2 cellular contexts compared by ENCODE assay signal in the genomic region with DNA sequence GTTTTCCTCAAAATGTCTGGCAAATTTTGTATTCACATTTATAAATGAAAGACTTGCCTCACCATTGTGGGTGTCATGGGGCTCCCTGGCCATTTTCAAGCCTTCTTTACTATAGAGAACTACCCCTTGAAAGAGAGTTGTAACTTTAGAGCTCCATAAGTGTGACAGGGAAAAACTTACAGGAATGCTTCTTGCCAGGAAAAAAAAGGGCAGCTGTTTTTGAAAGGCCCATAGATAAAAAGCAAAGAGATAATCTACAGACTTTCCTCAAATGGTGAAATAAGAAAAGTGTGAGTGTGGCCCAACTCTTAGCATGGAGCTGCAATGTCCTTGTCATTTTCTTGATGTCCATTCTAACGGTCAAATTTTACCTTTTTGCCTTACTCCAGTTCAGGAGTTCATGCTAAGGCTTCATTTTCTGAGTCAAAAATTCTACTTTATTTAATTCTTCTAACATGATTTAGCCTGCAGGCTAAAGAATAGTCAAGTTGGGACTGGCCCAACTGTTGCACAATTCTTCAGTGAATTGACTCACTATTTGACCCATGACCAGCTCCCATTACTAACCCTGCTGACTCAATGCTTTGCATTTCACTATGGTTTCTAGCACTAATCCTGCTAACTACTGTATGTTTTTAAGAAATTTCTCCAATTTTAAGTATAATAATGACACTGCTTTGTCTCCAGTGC.
TF ChIP-seq lines count a peak whose summit lies in the region.

No MANE protein-coding gene starts in this region.

TF ChIP-seq in HCT116, 20 proteins besides CTCF, POLR2A, EP300 and RAD21 (continued from another document):
- TF ChIP-seq, protein P1, sequence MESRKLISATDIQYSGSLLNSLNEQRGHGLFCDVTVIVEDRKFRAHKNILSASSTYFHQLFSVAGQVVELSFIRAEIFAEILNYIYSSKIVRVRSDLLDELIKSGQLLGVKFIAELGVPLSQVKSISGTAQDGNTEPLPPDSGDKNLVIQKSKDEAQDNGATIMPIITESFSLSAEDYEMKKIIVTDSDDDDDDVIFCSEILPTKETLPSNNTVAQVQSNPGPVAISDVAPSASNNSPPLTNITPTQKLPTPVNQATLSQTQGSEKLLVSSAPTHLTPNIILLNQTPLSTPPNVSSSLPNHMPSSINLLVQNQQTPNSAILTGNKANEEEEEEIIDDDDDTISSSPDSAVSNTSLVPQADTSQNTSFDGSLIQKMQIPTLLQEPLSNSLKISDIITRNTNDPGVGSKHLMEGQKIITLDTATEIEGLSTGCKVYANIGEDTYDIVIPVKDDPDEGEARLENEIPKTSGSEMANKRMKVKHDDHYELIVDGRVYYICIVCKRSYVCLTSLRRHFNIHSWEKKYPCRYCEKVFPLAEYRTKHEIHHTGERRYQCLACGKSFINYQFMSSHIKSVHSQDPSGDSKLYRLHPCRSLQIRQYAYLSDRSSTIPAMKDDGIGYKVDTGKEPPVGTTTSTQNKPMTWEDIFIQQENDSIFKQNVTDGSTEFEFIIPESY (IDR thresholded peaks at IDR 0.05; ENCODE audit: extremely low read depth, insufficient replicate concordance, low read length): no peak
- TF ChIP-seq JUND (IDR thresholded peaks at IDR 0.05) (peak; percentile 62), POLR2AphosphoS5 (IDR thresholded peaks at IDR 0.05; ENCODE audit: low read depth, low read length) (peak; percentile 43; the same call in 1 of the 2 replicates), FOSL1 (IDR thresholded peaks at IDR 0.05; ENCODE audit: low read depth) (peak; percentile 85), SP1 (IDR thresholded peaks at IDR 0.05; ENCODE audit: low read depth) (peak; percentile 51), ELF1 (IDR thresholded peaks at IDR 0.05; ENCODE audit: borderline replicate concordance, low read depth) (no peak)
- TF ChIP-seq, protein P2, sequence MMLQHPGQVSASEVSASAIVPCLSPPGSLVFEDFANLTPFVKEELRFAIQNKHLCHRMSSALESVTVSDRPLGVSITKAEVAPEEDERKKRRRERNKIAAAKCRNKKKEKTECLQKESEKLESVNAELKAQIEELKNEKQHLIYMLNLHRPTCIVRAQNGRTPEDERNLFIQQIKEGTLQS (IDR thresholded peaks at IDR 0.05): peak; percentile 25; the same call in 1 of the 2 replicates

TF ChIP-seq in SK-N-SH, 30 proteins besides CTCF, POLR2A, EP300 and RAD21 (continued from another document):
- TF ChIP-seq RXRA (IDR thresholded peaks at IDR 0.05; ENCODE audit: borderline replicate concordance, low read depth): peak; percentile 57; the same call in 1 of the 2 replicates
- peak; percentile 57; the same call in 1 of the 2 replicates for TF ChIP-seq POLR2AphosphoS5 (IDR thresholded peaks at IDR 0.05; ENCODE audit: low read depth, low read length)
- TF ChIP-seq MXI1 (IDR thresholded peaks at IDR 0.05; ENCODE audit: low read depth, low read length): no peak
- TF ChIP-seq JUND (IDR thresholded peaks at IDR 0.05): peak; percentile 85
- TF ChIP-seq, protein P3, sequence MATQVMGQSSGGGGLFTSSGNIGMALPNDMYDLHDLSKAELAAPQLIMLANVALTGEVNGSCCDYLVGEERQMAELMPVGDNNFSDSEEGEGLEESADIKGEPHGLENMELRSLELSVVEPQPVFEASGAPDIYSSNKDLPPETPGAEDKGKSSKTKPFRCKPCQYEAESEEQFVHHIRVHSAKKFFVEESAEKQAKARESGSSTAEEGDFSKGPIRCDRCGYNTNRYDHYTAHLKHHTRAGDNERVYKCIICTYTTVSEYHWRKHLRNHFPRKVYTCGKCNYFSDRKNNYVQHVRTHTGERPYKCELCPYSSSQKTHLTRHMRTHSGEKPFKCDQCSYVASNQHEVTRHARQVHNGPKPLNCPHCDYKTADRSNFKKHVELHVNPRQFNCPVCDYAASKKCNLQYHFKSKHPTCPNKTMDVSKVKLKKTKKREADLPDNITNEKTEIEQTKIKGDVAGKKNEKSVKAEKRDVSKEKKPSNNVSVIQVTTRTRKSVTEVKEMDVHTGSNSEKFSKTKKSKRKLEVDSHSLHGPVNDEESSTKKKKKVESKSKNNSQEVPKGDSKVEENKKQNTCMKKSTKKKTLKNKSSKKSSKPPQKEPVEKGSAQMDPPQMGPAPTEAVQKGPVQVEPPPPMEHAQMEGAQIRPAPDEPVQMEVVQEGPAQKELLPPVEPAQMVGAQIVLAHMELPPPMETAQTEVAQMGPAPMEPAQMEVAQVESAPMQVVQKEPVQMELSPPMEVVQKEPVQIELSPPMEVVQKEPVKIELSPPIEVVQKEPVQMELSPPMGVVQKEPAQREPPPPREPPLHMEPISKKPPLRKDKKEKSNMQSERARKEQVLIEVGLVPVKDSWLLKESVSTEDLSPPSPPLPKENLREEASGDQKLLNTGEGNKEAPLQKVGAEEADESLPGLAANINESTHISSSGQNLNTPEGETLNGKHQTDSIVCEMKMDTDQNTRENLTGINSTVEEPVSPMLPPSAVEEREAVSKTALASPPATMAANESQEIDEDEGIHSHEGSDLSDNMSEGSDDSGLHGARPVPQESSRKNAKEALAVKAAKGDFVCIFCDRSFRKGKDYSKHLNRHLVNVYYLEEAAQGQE (IDR thresholded peaks at IDR 0.05; ENCODE audit: low read depth, low read length): no peak
TF ChIP-seq in SK-N-SH: peak in this region for 9.
